20 cellular contexts compared by ENCODE assay signal in genomic region chr9:138071292-138071691, GRCh38.
"Had no signal": no experiment of that assay in that cellular context is flagged by ENCODE, and none has a peak within 500 bp of the region (broad histone marks: within the 10 kb centered on the region; RNA-seq: fewer than 3 reads in every experiment).

No MANE protein-coding gene starts in this region.

- ATAC-seq: activated CD8-positive, alpha-beta T cell treated with anti-CD3 and anti-CD28 coated beads for 36 hours; activated T-helper 17 cell treated with anti-CD3 and anti-CD28 coated beads, Interleukin-2, amount 50 U/mL, for 72 hours; body of pancreas; right cardiac atrium; stimulated activated effector memory CD8-positive, alpha-beta T cell treated with anti-CD3 and anti-CD28 coated beads, Interleukin-12 subunit alpha, Interleukin-12 subunit beta, amount 100 ng/mL, for 72 hours had no signal

- H3K27me3 ChIP-seq: body of pancreas had no signal

- H3K27ac ChIP-seq: body of pancreas, thoracic aorta had no signal

- H3K4me3 ChIP-seq: body of pancreas, dorsolateral prefrontal cortex, thoracic aorta had no signal

- H3K9me3 ChIP-seq: body of pancreas, thoracic aorta had no signal

- H3K36me3 ChIP-seq: thoracic aorta had no signal

- DNase-seq: activated CD4-positive, alpha-beta T cell treated with anti-CD3 and anti-CD28 coated beads for 4 hours; activated CD8-positive, alpha-beta T cell treated with anti-CD3 and anti-CD28 coated beads for 36 hours; activated naive CD4-positive, alpha-beta T cell treated with anti-CD3 and anti-CD28 coated beads for 36 hours; activated T-cell treated with anti-CD3 and anti-CD28 coated beads, Interleukin-2, amount 50 U/mL, for 1 hour; foreskin melanocyte; glutamatergic neuron; hippocampal formation; midbrain; nephron progenitor cell; occipital lobe; small intestine; stimulated activated CD4-positive, alpha-beta T cell treated with anti-CD3 and anti-CD28 coated beads, Interleukin-4, amount 100 ng/mL, for 24 hours; SW 1271; T-helper 2 cell had no signal

- H3K4me1 ChIP-seq: body of pancreas had no signal
